Comparison of ENCODE assay signal across 1 cellular context in the genomic region with DNA sequence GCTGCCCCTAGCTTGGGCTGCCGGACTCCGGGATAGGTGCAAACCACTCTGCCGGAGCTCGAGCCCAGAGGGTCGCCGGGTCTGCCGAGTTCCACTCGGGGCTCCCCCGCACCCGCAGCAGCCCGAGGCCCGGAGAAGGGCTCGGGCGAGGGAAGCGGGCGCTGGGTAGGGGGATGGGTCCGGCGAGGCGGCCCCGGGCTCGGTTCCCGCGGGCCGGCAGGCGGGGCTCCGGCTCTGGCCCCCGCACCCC.
A peak's percentile ranks its signal among the peaks of the same experiment; 100 is the strongest.
TF ChIP-seq lines count a peak whose summit lies in the region.

No MANE protein-coding gene starts in this region.

TF ChIP-seq in GM12878, 131 proteins besides CTCF, POLR2A, EP300 and RAD21 (continued from another document):
- TF ChIP-seq, protein P1, sequence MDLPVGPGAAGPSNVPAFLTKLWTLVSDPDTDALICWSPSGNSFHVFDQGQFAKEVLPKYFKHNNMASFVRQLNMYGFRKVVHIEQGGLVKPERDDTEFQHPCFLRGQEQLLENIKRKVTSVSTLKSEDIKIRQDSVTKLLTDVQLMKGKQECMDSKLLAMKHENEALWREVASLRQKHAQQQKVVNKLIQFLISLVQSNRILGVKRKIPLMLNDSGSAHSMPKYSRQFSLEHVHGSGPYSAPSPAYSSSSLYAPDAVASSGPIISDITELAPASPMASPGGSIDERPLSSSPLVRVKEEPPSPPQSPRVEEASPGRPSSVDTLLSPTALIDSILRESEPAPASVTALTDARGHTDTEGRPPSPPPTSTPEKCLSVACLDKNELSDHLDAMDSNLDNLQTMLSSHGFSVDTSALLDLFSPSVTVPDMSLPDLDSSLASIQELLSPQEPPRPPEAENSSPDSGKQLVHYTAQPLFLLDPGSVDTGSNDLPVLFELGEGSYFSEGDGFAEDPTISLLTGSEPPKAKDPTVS (IDR thresholded peaks at IDR 0.05; ENCODE audit: low read depth, low read length), result no peak
- no peak; a peak in 1 of 4 replicates for TF ChIP-seq IKZF2 (IDR thresholded peaks at IDR 0.05)
- TF ChIP-seq DPF2 (IDR thresholded peaks at IDR 0.05), result peak; percentile 63; the same call in 1 of the 2 replicates
- TF ChIP-seq POLR2AphosphoS2 (IDR thresholded peaks at IDR 0.05; ENCODE audit: low read depth, low read length), result 0 out of 2 replicates have a peak, but pooled peaks have one; percentile 13
- TF ChIP-seq BRCA1 (IDR thresholded peaks at IDR 0.05; ENCODE audit: low read depth, low read length), result no peak
- TF ChIP-seq TCF3 (IDR thresholded peaks at IDR 0.05; ENCODE audit: borderline replicate concordance, insufficient read depth, low read depth, low read length), result no peak
- no peak for TF ChIP-seq WRNIP1 (IDR thresholded peaks at IDR 0.05; ENCODE audit: borderline replicate concordance, low read depth, low read length)
- TF ChIP-seq EED (IDR thresholded peaks at IDR 0.05; ENCODE audit: low read depth), result no peak
- no peak for TF ChIP-seq CHD4 (IDR thresholded peaks at IDR 0.05)
- TF ChIP-seq, protein P2, sequence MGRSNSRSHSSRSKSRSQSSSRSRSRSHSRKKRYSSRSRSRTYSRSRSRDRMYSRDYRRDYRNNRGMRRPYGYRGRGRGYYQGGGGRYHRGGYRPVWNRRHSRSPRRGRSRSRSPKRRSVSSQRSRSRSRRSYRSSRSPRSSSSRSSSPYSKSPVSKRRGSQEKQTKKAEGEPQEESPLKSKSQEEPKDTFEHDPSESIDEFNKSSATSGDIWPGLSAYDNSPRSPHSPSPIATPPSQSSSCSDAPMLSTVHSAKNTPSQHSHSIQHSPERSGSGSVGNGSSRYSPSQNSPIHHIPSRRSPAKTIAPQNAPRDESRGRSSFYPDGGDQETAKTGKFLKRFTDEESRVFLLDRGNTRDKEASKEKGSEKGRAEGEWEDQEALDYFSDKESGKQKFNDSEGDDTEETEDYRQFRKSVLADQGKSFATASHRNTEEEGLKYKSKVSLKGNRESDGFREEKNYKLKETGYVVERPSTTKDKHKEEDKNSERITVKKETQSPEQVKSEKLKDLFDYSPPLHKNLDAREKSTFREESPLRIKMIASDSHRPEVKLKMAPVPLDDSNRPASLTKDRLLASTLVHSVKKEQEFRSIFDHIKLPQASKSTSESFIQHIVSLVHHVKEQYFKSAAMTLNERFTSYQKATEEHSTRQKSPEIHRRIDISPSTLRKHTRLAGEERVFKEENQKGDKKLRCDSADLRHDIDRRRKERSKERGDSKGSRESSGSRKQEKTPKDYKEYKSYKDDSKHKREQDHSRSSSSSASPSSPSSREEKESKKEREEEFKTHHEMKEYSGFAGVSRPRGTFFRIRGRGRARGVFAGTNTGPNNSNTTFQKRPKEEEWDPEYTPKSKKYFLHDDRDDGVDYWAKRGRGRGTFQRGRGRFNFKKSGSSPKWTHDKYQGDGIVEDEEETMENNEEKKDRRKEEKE (IDR thresholded peaks at IDR 0.05), result no peak
